14 cellular contexts compared by ENCODE assay signal in the genomic region with DNA sequence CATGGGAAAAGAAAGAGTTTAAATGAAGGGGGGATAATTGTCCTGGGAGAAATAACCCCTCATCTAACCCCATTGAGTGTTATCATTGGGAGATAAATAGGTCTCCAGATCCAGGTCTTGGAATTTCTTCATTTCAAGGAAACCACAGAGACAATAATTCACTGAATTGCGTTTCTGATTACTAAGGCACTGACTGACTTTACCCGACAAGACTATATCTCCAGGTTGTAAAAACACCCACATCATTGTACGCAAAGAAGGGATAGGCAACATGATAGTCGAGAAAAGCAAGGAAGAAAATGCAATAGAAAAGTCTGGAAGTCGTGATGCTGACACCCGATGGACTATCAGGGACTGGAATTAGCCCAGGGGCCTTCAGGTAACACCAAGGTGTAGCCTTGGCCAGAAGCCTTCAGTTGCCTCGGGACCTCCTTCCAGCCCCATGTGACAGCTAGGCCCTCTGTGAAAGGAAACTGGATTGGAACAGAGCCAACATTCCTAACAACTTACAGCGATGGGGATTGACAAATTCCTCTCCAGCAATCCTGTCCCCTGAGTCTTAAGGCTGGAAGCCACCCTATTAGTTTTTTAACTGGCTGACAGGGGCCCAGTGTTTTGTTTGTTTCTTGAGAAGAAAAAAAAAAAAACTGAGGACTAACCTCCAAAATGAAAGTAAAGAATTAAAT. TPM values are rescaled to one million over a fixed set of nuclear protein-coding genes. Genes with fewer than 3 reads are reported as not detected.
DNase-seq lines count a peak whose midpoint lies in the region; ATAC-seq and TF ChIP-seq lines count a peak whose summit lies in the region.
"Had no signal": no experiment of that assay in that cellular context is flagged by ENCODE, and none has a peak within 500 bp of the region (broad histone marks: within the 10 kb centered on the region; RNA-seq: fewer than 3 reads in every experiment).

No MANE protein-coding gene starts in this region.

- TF ChIP-seq POLR2A in lower leg skin (IDR thresholded peaks at IDR 0.05), result no peak

- H3K4me2 ChIP-seq in smooth muscle cell, result peak overlapping the region; percentile 30

- ATAC-seq in Right ventricle myocardium superior (ENCODE audit: poor library complexity) (peak; percentile 64), SK-N-SH treated with all-trans-retinoic acid at 6 μM for 48 hours (peak; percentile 66), GM19328 (IDR thresholded peaks at IDR 0.05; ENCODE audit: unreplicated experiment) (no peak), HG03097 (IDR thresholded peaks at IDR 0.05; ENCODE audit: low FRiP score, unreplicated experiment) (no peak)
- ATAC-seq: activated naive CD8-positive, alpha-beta T cell treated with anti-CD3 and anti-CD28 coated beads, Interleukin-2, amount 50 U/mL, for 24 hours; gastroesophageal sphincter had no signal

- intact Hi-C loops in Right ventricle myocardium superior (cut with DNase I) (no loop called here), lower leg skin (cut with DNase I; ENCODE audit: low total_unique reads) (no loop called here)

- no peaks in the 10 kb centered on the region for H3F3A ChIP-seq in smooth muscle cell (ENCODE audit: low read depth)

- H3K27ac ChIP-seq in right atrium auricular region (peak overlapping the region in 1 of 2 donors; percentile 19), smooth muscle cell (ENCODE audit: low read depth) (peak overlapping the region; percentile 60)
- H3K27ac ChIP-seq: gastroesophageal sphincter had no signal

- no peaks in the 10 kb centered on the region for H3K4me1 ChIP-seq in right atrium auricular region
- H3K4me1 ChIP-seq in smooth muscle cell (ENCODE audit: low read depth), result no peaks in the 10 kb centered on the region
- H3K4me1 ChIP-seq: gastroesophageal sphincter had no signal

- no peaks in the 10 kb centered on the region for H4K20me1 ChIP-seq in smooth muscle cell (ENCODE audit: low read depth)

- no peak overlapping the region for H3K4me3 ChIP-seq in right atrium auricular region
- H3K4me3 ChIP-seq in smooth muscle cell, result no peak overlapping the region
- no peak overlapping the region for H3K4me3 ChIP-seq in lower leg skin (ENCODE audit: low read depth, poor library complexity, severe bottlenecking)
- H3K4me3 ChIP-seq: gastroesophageal sphincter had no signal

- H3K9me3 ChIP-seq in right atrium auricular region (no peaks in the 10 kb centered on the region), smooth muscle cell (replicated peaks; ENCODE audit: low read depth) (no peaks in the 10 kb centered on the region)
- H3K9me3 ChIP-seq: gastroesophageal sphincter had no signal

- H3K27me3 ChIP-seq in right atrium auricular region, result no peaks in the 10 kb centered on the region
- H3K27me3 ChIP-seq in smooth muscle cell (ENCODE audit: low read depth), result no peaks in the 10 kb centered on the region
- H3K27me3 ChIP-seq: gastroesophageal sphincter had no signal

- no peak overlapping the region for H3K9ac ChIP-seq in smooth muscle cell (ENCODE audit: low read depth)

- WGBS in smooth muscle cell (ENCODE audit: low lambda C conversion rate), result 30% methylated on average over 8 of the region's 8 CpGs
- 49% methylated on average over 8 of the region's 8 CpGs for WGBS in lower leg skin, 2 donors

- DNase-seq in Right ventricle myocardium superior (no peak), right atrium auricular region (ENCODE audit: low spot score) (no peak), foreskin melanocyte (peak; percentile 11), smooth muscle cell (lab: John Stamatoyannopoulos, UW; ENCODE audit: unreplicated experiment) (no peak), lower leg skin (ENCODE audit: low spot score in 2 of 2) (no peak)
- DNase-seq: activated CD8-positive, alpha-beta memory T cell treated with anti-CD3 and anti-CD28 coated beads for 24 hours; activated naive CD8-positive, alpha-beta T cell treated with anti-CD3 and anti-CD28 coated beads, Interleukin-2, amount 50 U/mL, for 24 hours; naive B cell; stimulated activated CD4-positive, alpha-beta T cell treated with anti-CD3 and anti-CD28 coated beads, Interleukin-2, amount 100 ng/mL, for 24 hours; SW 1271 had no signal

- TF ChIP-seq CTCF in right atrium auricular region (IDR thresholded peaks at IDR 0.05), result no peak
- no peak for TF ChIP-seq CTCF in smooth muscle cell (IDR thresholded peaks at IDR 0.05; ENCODE audit: borderline replicate concordance, insufficient read depth, poor library complexity, severe bottlenecking)
- no peak for TF ChIP-seq CTCF in lower leg skin (IDR thresholded peaks at IDR 0.05)

- no peaks in the 10 kb centered on the region for H3K36me3 ChIP-seq in right atrium auricular region
- no peaks in the 10 kb centered on the region for H3K36me3 ChIP-seq in smooth muscle cell (ENCODE audit: low read depth)
- H3K36me3 ChIP-seq: gastroesophageal sphincter had no signal

- no peak overlapping the region for H2AFZ ChIP-seq in smooth muscle cell (ENCODE audit: low read depth)

- H3K79me2 ChIP-seq in smooth muscle cell (ENCODE audit: low read depth), result no peaks in the 10 kb centered on the region

TF ChIP-seq in SK-N-SH treated with all-trans-retinoic acid at 6 μM for 48 hours, 23 proteins besides CTCF, POLR2A, EP300 and RAD21 (continues in another document):
- TF ChIP-seq, protein P1, sequence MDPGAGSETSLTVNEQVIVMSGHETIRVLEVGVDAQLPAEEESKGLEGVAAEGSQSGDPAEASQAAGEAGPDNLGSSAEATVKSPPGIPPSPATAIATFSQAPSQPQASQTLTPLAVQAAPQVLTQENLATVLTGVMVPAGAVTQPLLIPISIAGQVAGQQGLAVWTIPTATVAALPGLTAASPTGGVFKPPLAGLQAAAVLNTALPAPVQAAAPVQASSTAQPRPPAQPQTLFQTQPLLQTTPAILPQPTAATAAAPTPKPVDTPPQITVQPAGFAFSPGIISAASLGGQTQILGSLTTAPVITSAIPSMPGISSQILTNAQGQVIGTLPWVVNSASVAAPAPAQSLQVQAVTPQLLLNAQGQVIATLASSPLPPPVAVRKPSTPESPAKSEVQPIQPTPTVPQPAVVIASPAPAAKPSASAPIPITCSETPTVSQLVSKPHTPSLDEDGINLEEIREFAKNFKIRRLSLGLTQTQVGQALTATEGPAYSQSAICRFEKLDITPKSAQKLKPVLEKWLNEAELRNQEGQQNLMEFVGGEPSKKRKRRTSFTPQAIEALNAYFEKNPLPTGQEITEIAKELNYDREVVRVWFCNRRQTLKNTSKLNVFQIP (CRISPR knock-in tag; IDR thresholded peaks at IDR 0.05; ENCODE audit: borderline replicate concordance, low read depth), result no peak
- TF ChIP-seq, protein P2, sequence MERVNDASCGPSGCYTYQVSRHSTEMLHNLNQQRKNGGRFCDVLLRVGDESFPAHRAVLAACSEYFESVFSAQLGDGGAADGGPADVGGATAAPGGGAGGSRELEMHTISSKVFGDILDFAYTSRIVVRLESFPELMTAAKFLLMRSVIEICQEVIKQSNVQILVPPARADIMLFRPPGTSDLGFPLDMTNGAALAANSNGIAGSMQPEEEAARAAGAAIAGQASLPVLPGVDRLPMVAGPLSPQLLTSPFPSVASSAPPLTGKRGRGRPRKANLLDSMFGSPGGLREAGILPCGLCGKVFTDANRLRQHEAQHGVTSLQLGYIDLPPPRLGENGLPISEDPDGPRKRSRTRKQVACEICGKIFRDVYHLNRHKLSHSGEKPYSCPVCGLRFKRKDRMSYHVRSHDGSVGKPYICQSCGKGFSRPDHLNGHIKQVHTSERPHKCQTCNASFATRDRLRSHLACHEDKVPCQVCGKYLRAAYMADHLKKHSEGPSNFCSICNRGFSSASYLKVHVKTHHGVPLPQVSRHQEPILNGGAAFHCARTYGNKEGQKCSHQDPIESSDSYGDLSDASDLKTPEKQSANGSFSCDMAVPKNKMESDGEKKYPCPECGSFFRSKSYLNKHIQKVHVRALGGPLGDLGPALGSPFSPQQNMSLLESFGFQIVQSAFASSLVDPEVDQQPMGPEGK (CRISPR knock-in tag; IDR thresholded peaks at IDR 0.05; ENCODE audit: borderline replicate concordance), result no peak
- TF ChIP-seq BACH2 (CRISPR knock-in tag; IDR thresholded peaks at IDR 0.05; ENCODE audit: borderline replicate concordance), result no peak
- no peak for TF ChIP-seq ZC3H10 (CRISPR knock-in tag; IDR thresholded peaks at IDR 0.05)
- no peak for TF ChIP-seq CSDC2 (CRISPR knock-in tag; IDR thresholded peaks at IDR 0.05)
- TF ChIP-seq RARB (CRISPR knock-in tag; IDR thresholded peaks at IDR 0.05), result no peak
- TF ChIP-seq ZFP3 (CRISPR knock-in tag; IDR thresholded peaks at IDR 0.05), result no peak
- TF ChIP-seq ISL1 (CRISPR knock-in tag; IDR thresholded peaks at IDR 0.05), result no peak
- TF ChIP-seq ZFP30 (CRISPR knock-in tag; IDR thresholded peaks at IDR 0.05), result no peak
- TF ChIP-seq, protein P3, sequence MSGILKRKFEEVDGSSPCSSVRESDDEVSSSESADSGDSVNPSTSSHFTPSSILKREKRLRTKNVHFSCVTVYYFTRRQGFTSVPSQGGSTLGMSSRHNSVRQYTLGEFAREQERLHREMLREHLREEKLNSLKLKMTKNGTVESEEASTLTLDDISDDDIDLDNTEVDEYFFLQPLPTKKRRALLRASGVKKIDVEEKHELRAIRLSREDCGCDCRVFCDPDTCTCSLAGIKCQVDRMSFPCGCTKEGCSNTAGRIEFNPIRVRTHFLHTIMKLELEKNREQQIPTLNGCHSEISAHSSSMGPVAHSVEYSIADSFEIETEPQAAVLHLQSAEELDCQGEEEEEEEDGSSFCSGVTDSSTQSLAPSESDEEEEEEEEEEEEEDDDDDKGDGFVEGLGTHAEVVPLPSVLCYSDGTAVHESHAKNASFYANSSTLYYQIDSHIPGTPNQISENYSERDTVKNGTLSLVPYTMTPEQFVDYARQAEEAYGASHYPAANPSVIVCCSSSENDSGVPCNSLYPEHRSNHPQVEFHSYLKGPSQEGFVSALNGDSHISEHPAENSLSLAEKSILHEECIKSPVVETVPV (CRISPR knock-in tag; IDR thresholded peaks at IDR 0.05), result no peak
- no peak for TF ChIP-seq TOX (CRISPR knock-in tag; IDR thresholded peaks at IDR 0.05; ENCODE audit: borderline replicate concordance)
- no peak for TF ChIP-seq PPARA (CRISPR knock-in tag; IDR thresholded peaks at IDR 0.05; ENCODE audit: borderline replicate concordance)
- TF ChIP-seq TCF4 (CRISPR knock-in tag; IDR thresholded peaks at IDR 0.05; ENCODE audit: borderline replicate concordance), result no peak

RNA-seq across cellular contexts. Expression of a gene that starts 46.6 kb away (rescaled TPM):
- total RNA-seq in Right ventricle myocardium superior, result 28.0 TPM
- total RNA-seq in right atrium auricular region, result 10 to 100 TPM; 12.7 to 21.1 TPM
- 0.18 and 0.76 TPM in 2 replicates for total RNA-seq in smooth muscle cell
- polyA plus RNA-seq in smooth muscle cell, result not detected in 2 replicates
- under 1 TPM; 0.11 to 0.55 (median 0.32) TPM for total RNA-seq in lower leg skin

Comparison
In these comparisons a context has a peak if more than half of its experiments do, and no peak if none do; other contexts are left out.
1. ATAC-seq: peak in Right ventricle myocardium superior (single experiment) and SK-N-SH treated with all-trans-retinoic acid at 6 μM for 48 hours (single experiment); none in GM19328 (single experiment) and HG03097 (single experiment).